Comparison of ENCODE assay signal across 8 cellular contexts in the genomic region with DNA sequence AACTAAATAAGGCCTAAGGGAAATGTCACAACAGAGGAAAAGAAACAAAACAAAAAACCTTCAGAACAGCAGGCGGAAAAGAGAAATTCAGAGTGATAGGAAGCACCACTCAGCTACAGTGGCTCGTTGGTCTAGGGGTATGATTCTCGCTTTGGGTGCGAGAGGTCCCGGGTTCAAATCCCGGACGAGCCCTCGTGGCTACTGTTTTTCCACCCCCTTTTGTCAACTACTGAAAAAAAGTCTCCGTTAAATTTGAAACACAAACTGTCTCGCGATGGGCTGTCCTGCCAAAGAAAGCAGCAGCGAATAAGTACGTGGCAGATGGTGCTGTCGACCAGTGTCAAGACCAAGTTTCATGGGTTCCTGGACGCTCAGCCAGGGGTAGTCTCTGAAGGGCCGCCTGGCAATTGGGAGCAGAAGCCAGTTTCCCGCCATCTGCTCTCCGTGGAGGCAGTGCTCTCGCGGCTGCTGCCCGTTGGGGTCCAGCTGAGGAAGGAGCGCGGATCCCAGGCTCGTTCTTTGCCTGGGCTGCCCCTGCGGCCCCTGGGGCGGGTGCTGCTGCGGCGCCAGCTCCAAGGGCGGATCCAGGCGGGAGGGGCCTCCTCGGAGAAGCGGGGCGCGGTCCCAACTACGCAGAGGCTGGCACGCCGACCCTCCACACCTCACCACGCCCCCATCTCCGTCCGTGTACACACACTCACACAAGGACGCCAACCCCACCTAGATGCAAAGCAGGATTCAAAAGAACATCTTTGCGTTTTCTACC.
DNase-seq lines count a peak whose midpoint lies in the region; ATAC-seq lines count a peak whose summit lies in the region.

A gene with protein sequence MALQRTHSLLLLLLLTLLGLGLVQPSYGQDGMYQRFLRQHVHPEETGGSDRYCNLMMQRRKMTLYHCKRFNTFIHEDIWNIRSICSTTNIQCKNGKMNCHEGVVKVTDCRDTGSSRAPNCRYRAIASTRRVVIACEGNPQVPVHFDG (plus strand): TSS at position 665 of the 766 bp plus-strand sequence. CDS start 14,812 bp downstream, outside the sequence.

- H3K27ac ChIP-seq in effector memory CD4-positive, alpha-beta T cell (ENCODE audit: insufficient read depth, low read length, poor library complexity, severe bottlenecking), result peak within 1 kb of the TSS; percentile 94

- no peaks in the 10 kb centered on the region for H3K9me3 ChIP-seq in effector memory CD4-positive, alpha-beta T cell (ENCODE audit: control insufficient read depth, low read length)

- no peaks in the 10 kb centered on the region for H3K27me3 Mint-ChIP-seq in memory B cell

- H3K27me3 ChIP-seq in effector memory CD4-positive, alpha-beta T cell (replicated peaks; ENCODE audit: control insufficient read depth, insufficient read depth, low read length, poor library complexity, severe bottlenecking), result no peaks in the 10 kb centered on the region

- H3K4me1 Mint-ChIP-seq in memory B cell, result peaks cover 26% of the 10 kb centered on the region

- H3K36me3 Mint-ChIP-seq in memory B cell, result no peaks in the 10 kb centered on the region

- H3K4me1 ChIP-seq in effector memory CD4-positive, alpha-beta T cell (ENCODE audit: control insufficient read depth, insufficient read depth, low read length, poor library complexity, severe bottlenecking), result peaks cover 21% of the 10 kb centered on the region

- no peaks in the 10 kb centered on the region for H3K36me3 ChIP-seq in effector memory CD4-positive, alpha-beta T cell (ENCODE audit: control insufficient read depth, insufficient read depth, low read length)

- H3K4me3 Mint-ChIP-seq in memory B cell, result no peak within 1 kb of the TSS

- no peak within 1 kb of the TSS for H3K27ac Mint-ChIP-seq in memory B cell

- peak within 1 kb of the TSS; percentile 81 for H3K4me3 ChIP-seq in effector memory CD4-positive, alpha-beta T cell (ENCODE audit: insufficient read depth, low read depth, low read length, poor library complexity, severe bottlenecking)

- ATAC-seq in GM18498 (IDR thresholded peaks at IDR 0.05; ENCODE audit: unreplicated experiment), result peak; percentile 32
- ATAC-seq in HG02885 (IDR thresholded peaks at IDR 0.05; ENCODE audit: poor library complexity, unreplicated experiment), result peak; percentile 29
- peak; percentile 34 for ATAC-seq in memory B cell (ENCODE audit: low read depth)

- no peaks in the 10 kb centered on the region for H3K9me3 Mint-ChIP-seq in memory B cell

- DNase-seq in NCI-H748 treated with DMSO at 0.1 percent for 48 hours (lab: John Stamatoyannopoulos, UW) (peak; percentile 64), memory B cell (ENCODE audit: low spot score in 2 of 2) (peak; percentile 80 to 82), NCI-H128 (lab: John Stamatoyannopoulos, UW; ENCODE audit: unreplicated experiment) (no peak)
- peak; percentile 95 for DNase-seq in activated CD8-positive, alpha-beta memory T cell treated with anti-CD3 and anti-CD28 coated beads for 24 hours
- DNase-seq in effector memory CD4-positive, alpha-beta T cell, result peak; percentile 63 to 74 (median 67)
- DNase-seq in stimulated activated CD4-positive, alpha-beta T cell treated with anti-CD3 and anti-CD28 coated beads, TNF-alpha, amount 100 ng/mL, for 4 hours (ENCODE audit: low read depth in 3 of 3), result peak; percentile 69 to 72 (median 72)
